21 cellular contexts compared by ENCODE assay signal in the genomic region with DNA sequence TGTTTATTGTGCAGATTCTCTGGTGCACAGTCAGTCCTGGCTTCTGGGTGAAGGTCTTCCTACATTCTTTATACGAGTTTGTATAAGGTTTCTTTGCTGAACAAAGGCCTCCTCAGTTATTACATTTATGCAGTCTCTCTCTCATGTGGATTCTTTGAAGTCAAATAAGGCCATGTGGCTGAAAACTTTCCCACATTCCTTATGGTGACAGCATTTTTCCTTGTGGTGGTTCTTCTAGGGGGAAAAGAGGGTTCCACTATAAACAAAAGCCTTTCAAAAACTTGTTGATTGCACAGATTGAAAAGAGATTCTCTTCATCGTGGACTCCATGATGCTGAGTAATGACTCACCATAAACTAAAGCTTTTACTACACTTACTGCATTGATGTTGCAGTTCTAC.
"Had no signal": no experiment of that assay in that cellular context is flagged by ENCODE, and none has a peak within 500 bp of the region (broad histone marks: within the 10 kb centered on the region; RNA-seq: fewer than 3 reads in every experiment).

No MANE protein-coding gene starts in this region.

- H2AFZ ChIP-seq: parathyroid adenoma had no signal

- H3K4me3 Mint-ChIP-seq: endodermal cell; naive thymus-derived CD4-positive, alpha-beta T cell; nephron progenitor cell; stimulated activated naive B cell treated with anti-CD40 and anti-IgM and Interleukin-4, amounts not matched to agents 10 μg/mL and 1 μg/mL and 100 μg/mL, for 72 hours; stimulated activated naive CD8-positive, alpha-beta T cell treated with anti-CD3 and anti-CD28 coated beads, Interleukin-15, amount 100 ng/mL, for 72 hours had no signal

- H3K9ac ChIP-seq: parathyroid adenoma had no signal

- H3K27ac ChIP-seq: coronary artery, foreskin keratinocyte, heart left ventricle, parathyroid adenoma, prostate gland, spleen, testis, tibial nerve had no signal

- H3K27me3 ChIP-seq: foreskin keratinocyte, heart left ventricle, spleen, testis, tibial nerve had no signal

- H3K4me3 ChIP-seq: coronary artery, heart left ventricle, prostate gland, spleen, testis, tibial nerve had no signal

- H3K27me3 Mint-ChIP-seq: naive thymus-derived CD4-positive, alpha-beta T cell; stimulated activated naive B cell treated with anti-CD40 and anti-IgM and Interleukin-4, amounts not matched to agents 10 μg/mL and 1 μg/mL and 100 μg/mL, for 72 hours; stimulated activated naive CD8-positive, alpha-beta T cell treated with anti-CD3 and anti-CD28 coated beads, Interleukin-15, amount 100 ng/mL, for 72 hours had no signal

- H3K36me3 ChIP-seq: prostate gland had no signal

- H3K4me1 ChIP-seq: prostate gland, testis had no signal

- ATAC-seq: foreskin keratinocyte; heart left ventricle; naive thymus-derived CD4-positive, alpha-beta T cell; sciatic nerve; stimulated activated naive B cell treated with anti-CD40 and anti-IgM and Interleukin-4, amounts not matched to agents 10 μg/mL and 1 μg/mL and 100 μg/mL, for 72 hours; stimulated activated naive CD8-positive, alpha-beta T cell treated with anti-CD3 and anti-CD28 coated beads, Interleukin-15, amount 100 ng/mL, for 72 hours had no signal

- H3K9me3 ChIP-seq: prostate gland, testis had no signal

- H3K27ac Mint-ChIP-seq: endodermal cell; naive thymus-derived CD4-positive, alpha-beta T cell; nephron progenitor cell; stimulated activated naive B cell treated with anti-CD40 and anti-IgM and Interleukin-4, amounts not matched to agents 10 μg/mL and 1 μg/mL and 100 μg/mL, for 72 hours had no signal

- H3K79me2 ChIP-seq: parathyroid adenoma had no signal

- DNase-seq: effector CD4-positive, alpha-beta T cell; endodermal cell; erythroblast; foreskin keratinocyte; heart left ventricle; hippocampal formation; kidney glomerular epithelial cell; naive thymus-derived CD4-positive, alpha-beta T cell; nephron progenitor cell; spleen; stimulated activated CD4-positive, alpha-beta T cell treated with anti-CD3 and anti-CD28 coated beads, Interleukin-15, amount 100 ng/mL, for 24 hours; stimulated activated CD4-positive, alpha-beta T cell treated with anti-CD3 and anti-CD28 coated beads, Interleukin-1b, Interleukin-23, amount 100 ng/mL, for 48 hours; stimulated activated CD4-positive, alpha-beta T cell treated with anti-CD3 and anti-CD28 coated beads, Interleukin-4, amount 100 ng/mL, for 24 hours; stimulated activated naive B cell treated with anti-CD40 and anti-IgM and Interleukin-4, amounts not matched to agents 10 μg/mL and 1 μg/mL and 100 μg/mL, for 72 hours; stimulated activated naive CD8-positive, alpha-beta T cell treated with anti-CD3 and anti-CD28 coated beads, Interleukin-15, amount 100 ng/mL, for 72 hours; testis had no signal
